ENCODE assay signal across 9 cellular contexts in genomic region chr19:13817615-13818371, GRCh38. TPM values are rescaled to one million over a fixed set of nuclear protein-coding genes. Genes with fewer than 3 reads are reported as not detected.
DNase-seq lines count a peak whose midpoint lies in the region; ATAC-seq and TF ChIP-seq lines count a peak whose summit lies in the region.
"Had no signal": no experiment of that assay in that cellular context is flagged by ENCODE, and none has a peak within 500 bp of the region (broad histone marks: within the 10 kb centered on the region; RNA-seq: fewer than 3 reads in every experiment).

No MANE protein-coding gene starts in this region.

- H3K4me1 ChIP-seq in HCT116 (ENCODE audit: control insufficient read depth in 1 of 2, insufficient read depth in 2 of 2, low read length in 2 of 2) = peaks cover 0 to 8% of the 10 kb centered on the region in 2 experiments; a peak in 3 of 4 replicates
- H3K4me1 ChIP-seq in esophagus squamous epithelium = peaks cover 0 to 26% (median 4%) of the 10 kb centered on the region in 3 donors
- peaks cover 2% of the 10 kb centered on the region for H3K4me1 ChIP-seq in prostate gland (replicated peaks)

- TF ChIP-seq POLR2A in HCT116 (IDR thresholded peaks at IDR 0.05; ENCODE audit: borderline replicate concordance, extremely low read depth, insufficient read depth, insufficient read length) (no peak), esophagus squamous epithelium (IDR thresholded peaks at IDR 0.05) (no peak), prostate gland (IDR thresholded peaks at IDR 0.05) (peak; percentile 34)

- H3K9me2 ChIP-seq in HCT116 (ENCODE audit: insufficient read depth) = no peaks in the 10 kb centered on the region

- no peaks in the 10 kb centered on the region for H3K36me3 ChIP-seq in HCT116 (ENCODE audit: control insufficient read depth in 1 of 2, insufficient read depth in 2 of 2, low read length in 2 of 2)
- H3K36me3 ChIP-seq in esophagus squamous epithelium = peaks cover 4 to 73% (median 4%) of the 10 kb centered on the region in 3 donors
- no peaks in the 10 kb centered on the region for H3K36me3 ChIP-seq in prostate gland

- TF ChIP-seq CTCF in HCT116 (IDR thresholded peaks at IDR 0.05 in 2 of 3, conservative IDR thresholded peaks at IDR 0.05 in 1 of 3; ENCODE audit: borderline replicate concordance in 1 of 3, insufficient read depth in 1 of 3, low read depth in 2 of 3, low read length in 2 of 3) (no peak), esophagus squamous epithelium (IDR thresholded peaks at IDR 0.05) (peak in 1 of 6 experiments; percentile 11), prostate gland (IDR thresholded peaks at IDR 0.05) (no peak)

- H3K4me2 ChIP-seq in HCT116 (ENCODE audit: low read length) = no peak overlapping the region

- H3K27ac ChIP-seq in HCT116 (ENCODE audit: low read depth, low read length) (peak overlapping the region; percentile 14; the same call in 1 of the 2 replicates), esophagus squamous epithelium (peak overlapping the region in 3 of 4 donors; percentile 56 to 75 (median 68)), prostate gland (peak overlapping the region; percentile 26 to 52)

- no peaks in the 10 kb centered on the region for H4K20me1 ChIP-seq in HCT116 (ENCODE audit: insufficient read depth)

- POLR2A ChIA-PET in HCT116 (lab: Charles Lee) = no interaction called here

- CTCF ChIA-PET in HCT116 (lab: Charles Lee) = no interaction called here

- WGBS in esophagus squamous epithelium, 2 donors = 39 to 44% methylated on average over 12 to 13 of the region's 35 CpGs
- 43% methylated on average over 32 of the region's 35 CpGs for WGBS in prostate gland

- H2AFZ ChIP-seq in HCT116 (ENCODE audit: low read depth, low read length, poor library complexity, severe bottlenecking) = no peak overlapping the region

- H3K79me2 ChIP-seq in HCT116 (ENCODE audit: insufficient read depth, low read length) = no peaks in the 10 kb centered on the region

- no peak overlapping the region for H3K9ac ChIP-seq in HCT116 (ENCODE audit: low read length)

- intact Hi-C loops in HCT116 (cut with micrococcal nuclease) (no loop called here), esophagus squamous epithelium (cut with DNase I) (no loop called here), prostate gland (cut with DNase I) (no loop called here)

- TF ChIP-seq RAD21 in HCT116 (IDR thresholded peaks at IDR 0.05; ENCODE audit: low read depth) = no peak

- H3K27me3 ChIP-seq in HCT116 (ENCODE audit: insufficient read depth, low read length) = no peaks in the 10 kb centered on the region
- no peaks in the 10 kb centered on the region for H3K27me3 ChIP-seq in esophagus squamous epithelium
- H3K27me3 ChIP-seq in prostate gland (replicated peaks; ENCODE audit: insufficient read depth) = no peaks in the 10 kb centered on the region

- no TSS peak for BruUV-seq in HCT116 (replicated peaks; lab: Mats Ljungman, UMichigan)

- H3K9me3 ChIP-seq in HCT116 (ENCODE audit: control insufficient read depth in 1 of 2, insufficient read depth in 1 of 2, low read depth in 1 of 2, low read length in 2 of 2) (no peaks in the 10 kb centered on the region), esophagus squamous epithelium (no peaks in the 10 kb centered on the region), prostate gland (no peaks in the 10 kb centered on the region)

- RAD21 ChIA-PET in HCT116 (lab: Charles Lee; ENCODE audit: low non-redundant PET in 1 of 2, low total read pairs in 2 of 2, uncharacterized antibody in 2 of 2, unreplicated experiment in 2 of 2) = interaction anchor here in 1 of 2 experiments (0.6 kb wide), 1 partner anchor 30 kb away, joined by 4 read pairs; no protein-coding TSS in a partner anchor

- DNase-seq in HCT116 (ENCODE audit: low read depth, low spot score) (no peak), NCI-H748 treated with DMSO at 0.1 percent for 48 hours (lab: John Stamatoyannopoulos, UW) (peak; percentile 91), esophagus squamous epithelium (lab: John Stamatoyannopoulos, UW) (no peak), prostate gland (ENCODE audit: low spot score) (peak; percentile 81), COLO829 (ENCODE audit: low spot score) (no peak), HCEC 1CT (no peak), DMS114 treated with DMSO at 0.1 percent for 48 hours (lab: John Stamatoyannopoulos, UW; ENCODE audit: unreplicated experiment) (no peak)

- H3K4me3 ChIP-seq in HCT116 (replicated peaks in 1 of 2; ENCODE audit: low read depth in 1 of 2, low read length in 2 of 2) (no peak overlapping the region), esophagus squamous epithelium (peak overlapping the region; percentile 4 to 41 (median 33)), prostate gland (peak overlapping the region in 1 of 2 donors; percentile 23)

- ATAC-seq in HCT116 = peak; percentile 71
- no peak for ATAC-seq in GM19455 (IDR thresholded peaks at IDR 0.05; ENCODE audit: unreplicated experiment)

TF ChIP-seq in HCT116, 20 proteins besides CTCF, POLR2A, EP300 and RAD21:
- TF ChIP-seq ZFX (IDR thresholded peaks at IDR 0.05) (peak; percentile 13; the same call in 1 of the 2 replicates), EGR1 (IDR thresholded peaks at IDR 0.05; ENCODE audit: low read depth) (no peak)

RNA-seq across cellular contexts. Expression of gene ZSWIM4, which starts 22.6 kb away (rescaled TPM):
- total RNA-seq in HCT116 (2021; ENCODE audit: unreplicated experiment) (9.8 TPM), esophagus squamous epithelium (10 to 100 TPM in 3 of 4 donors, 1 to 10 TPM in 1; 7.2 to 41.4 (median 16.9) TPM), prostate gland (10 to 100 TPM in 1 of 2 donors, 1 to 10 TPM in 1; 9.7 to 14.2 TPM)
- 5.4 and 6.1 TPM in 2 replicates for polyA plus RNA-seq in HCT116 (2012)

RNA-seq across cellular contexts. Expression of gene C19orf53, which starts 43.5 kb away (rescaled TPM):
- total RNA-seq in HCT116 (2021; ENCODE audit: unreplicated experiment) = 115 TPM
- 217 and 237 TPM in 2 replicates for polyA plus RNA-seq in HCT116 (2012)
- 100 to 1,000 TPM; 114 to 129 (median 120) TPM for total RNA-seq in esophagus squamous epithelium
- total RNA-seq in prostate gland = 100 to 1,000 TPM; 151 to 193 TPM

RNA-seq across cellular contexts. Expression of gene MRI1, which starts 53.5 kb away (rescaled TPM):
- 19.6 TPM for total RNA-seq in HCT116 (2021; ENCODE audit: unreplicated experiment)
- 11.1 and 13.1 TPM in 2 replicates for polyA plus RNA-seq in HCT116 (2012)
- total RNA-seq in esophagus squamous epithelium = 10 to 100 TPM; 32.0 to 50.9 (median 37.2) TPM
- total RNA-seq in prostate gland = 10 to 100 TPM; 62.7 to 64.5 TPM

RNA-seq across cellular contexts. Expression of gene NANOS3, which starts 59.1 kb away (rescaled TPM):
- total RNA-seq in HCT116 (2021; ENCODE audit: unreplicated experiment) = not detected
- 0.17 and 0.30 TPM in 2 replicates for polyA plus RNA-seq in HCT116 (2012)
- total RNA-seq in esophagus squamous epithelium = not detected
- total RNA-seq in prostate gland = 1 to 10 TPM in 1 of 2 donors, not detected in 1; 1.5 TPM
- total RNA-seq: kidney epithelial cell had no signal

Comparison
In these comparisons a context has a peak if more than half of its experiments do, and no peak if none do; other contexts are left out.
1. DNase-seq: peak in NCI-H748 treated with DMSO at 0.1 percent for 48 hours (single experiment) and prostate gland (single experiment); none in HCT116 (single experiment), esophagus squamous epithelium (single experiment), COLO829 (single experiment), HCEC 1CT (single experiment) and DMS114 treated with DMSO at 0.1 percent for 48 hours (single experiment).
2. H3K27ac ChIP-seq: peak in every context shown above with its lines; median percentile 68 in esophagus squamous epithelium; 39 in prostate gland; 14 in HCT116.
3. H3K4me3 ChIP-seq: peak in esophagus squamous epithelium (4 of 4); none in HCT116 (0 of 2).